19 cellular contexts compared by ENCODE assay signal in the genomic region with DNA sequence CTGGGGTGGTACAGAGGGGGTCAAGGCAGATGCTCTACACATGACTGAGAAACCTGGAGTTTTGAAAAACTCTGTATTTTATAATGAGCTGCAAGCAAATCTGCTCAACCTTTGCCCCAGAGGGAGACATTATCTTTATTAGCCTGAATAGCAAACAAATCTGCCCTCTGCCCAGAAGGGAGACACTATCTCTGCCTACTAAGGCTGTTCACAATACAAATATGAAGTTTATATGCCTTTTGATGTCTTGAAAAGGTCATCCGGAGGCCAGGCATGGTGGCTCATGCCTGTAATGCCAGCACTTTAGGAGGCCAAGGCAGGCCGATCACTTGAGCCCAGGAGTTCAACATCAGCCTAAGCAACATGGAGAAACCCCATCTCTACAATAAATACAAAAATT.
"Had no signal": no experiment of that assay in that cellular context is flagged by ENCODE, and none has a peak within 500 bp of the region (broad histone marks: within the 10 kb centered on the region; RNA-seq: fewer than 3 reads in every experiment).

No MANE protein-coding gene starts in this region.

- H3K9me3 Mint-ChIP-seq: natural killer cell treated with Interleukin-12 subunit alpha and Interleukin-12 subunit beta and Interleukin-15 and Interleukin-18, amount 100 ng/mL, for 72 hours; neural progenitor cell; stimulated activated effector memory CD8-positive, alpha-beta T cell treated with anti-CD3 and anti-CD28 coated beads, Interleukin-12 subunit alpha, Interleukin-12 subunit beta, amount 100 ng/mL, for 72 hours had no signal

- H3K4me1 ChIP-seq: neural progenitor cell, suprapubic skin, vagina had no signal

- H3K27ac ChIP-seq: coronary artery, neural progenitor cell, ovary, suprapubic skin, thyroid gland, upper lobe of right lung, vagina had no signal

- DNase-seq: effector CD8-positive, alpha-beta T cell; kidney glomerular epithelial cell; mammary epithelial cell; nucleus accumbens; ovary; right cardiac atrium; stimulated activated CD4-positive, alpha-beta T cell treated with anti-CD3 and anti-CD28 coated beads, Interleukin-2, amount 100 ng/mL, for 48 hours; stimulated activated CD8-positive, alpha-beta memory T cell treated with anti-CD3 and anti-CD28 coated beads, Interleukin-4, amount 100 ng/mL, for 48 hours; stimulated activated naive CD8-positive, alpha-beta T cell treated with anti-CD3 and anti-CD28 coated beads, Interleukin-15, Interleukin-2, amounts not matched to agents 100 U/mL and 50 U/mL, for 24 hours; thyroid gland; upper lobe of right lung had no signal

- H3K27me3 ChIP-seq: neural progenitor cell, ovary, thyroid gland, upper lobe of right lung, vagina had no signal

- H3K9ac ChIP-seq: neural progenitor cell had no signal

- H2AFZ ChIP-seq: neural progenitor cell had no signal

- H3K4me2 ChIP-seq: neural progenitor cell, smooth muscle cell had no signal

- H3K9me3 ChIP-seq: ovary, suprapubic skin, thyroid gland, upper lobe of right lung, vagina had no signal

- H3K36me3 ChIP-seq: neural progenitor cell, ovary, suprapubic skin, thyroid gland, upper lobe of right lung, vagina had no signal

- H3K27ac Mint-ChIP-seq: natural killer cell treated with Interleukin-12 subunit alpha and Interleukin-12 subunit beta and Interleukin-15 and Interleukin-18, amount 100 ng/mL, for 72 hours; neural progenitor cell; stimulated activated effector memory CD8-positive, alpha-beta T cell treated with anti-CD3 and anti-CD28 coated beads, Interleukin-12 subunit alpha, Interleukin-12 subunit beta, amount 100 ng/mL, for 72 hours had no signal

- ATAC-seq: left lobe of liver; natural killer cell treated with Interleukin-12 subunit alpha and Interleukin-12 subunit beta and Interleukin-15 and Interleukin-18, amount 100 ng/mL, for 72 hours; right cardiac atrium; stimulated activated effector memory CD8-positive, alpha-beta T cell treated with anti-CD3 and anti-CD28 coated beads, Interleukin-12 subunit alpha, Interleukin-12 subunit beta, amount 100 ng/mL, for 72 hours; stimulated activated naive CD8-positive, alpha-beta T cell treated with anti-CD3 and anti-CD28 coated beads, Interleukin-15, Interleukin-2, amounts not matched to agents 100 U/mL and 50 U/mL, for 24 hours; upper lobe of right lung had no signal

- H3K36me3 Mint-ChIP-seq: natural killer cell treated with Interleukin-12 subunit alpha and Interleukin-12 subunit beta and Interleukin-15 and Interleukin-18, amount 100 ng/mL, for 72 hours; neural progenitor cell; stimulated activated effector memory CD8-positive, alpha-beta T cell treated with anti-CD3 and anti-CD28 coated beads, Interleukin-12 subunit alpha, Interleukin-12 subunit beta, amount 100 ng/mL, for 72 hours had no signal

- H3K4me3 Mint-ChIP-seq: natural killer cell treated with Interleukin-12 subunit alpha and Interleukin-12 subunit beta and Interleukin-15 and Interleukin-18, amount 100 ng/mL, for 72 hours; neural progenitor cell; stimulated activated effector memory CD8-positive, alpha-beta T cell treated with anti-CD3 and anti-CD28 coated beads, Interleukin-12 subunit alpha, Interleukin-12 subunit beta, amount 100 ng/mL, for 72 hours had no signal

- H3K4me3 ChIP-seq: coronary artery, neural progenitor cell, ovary, smooth muscle cell, suprapubic skin, thyroid gland, upper lobe of right lung, vagina had no signal
